ENCODE assay signal across 1 cellular context in the genomic region with DNA sequence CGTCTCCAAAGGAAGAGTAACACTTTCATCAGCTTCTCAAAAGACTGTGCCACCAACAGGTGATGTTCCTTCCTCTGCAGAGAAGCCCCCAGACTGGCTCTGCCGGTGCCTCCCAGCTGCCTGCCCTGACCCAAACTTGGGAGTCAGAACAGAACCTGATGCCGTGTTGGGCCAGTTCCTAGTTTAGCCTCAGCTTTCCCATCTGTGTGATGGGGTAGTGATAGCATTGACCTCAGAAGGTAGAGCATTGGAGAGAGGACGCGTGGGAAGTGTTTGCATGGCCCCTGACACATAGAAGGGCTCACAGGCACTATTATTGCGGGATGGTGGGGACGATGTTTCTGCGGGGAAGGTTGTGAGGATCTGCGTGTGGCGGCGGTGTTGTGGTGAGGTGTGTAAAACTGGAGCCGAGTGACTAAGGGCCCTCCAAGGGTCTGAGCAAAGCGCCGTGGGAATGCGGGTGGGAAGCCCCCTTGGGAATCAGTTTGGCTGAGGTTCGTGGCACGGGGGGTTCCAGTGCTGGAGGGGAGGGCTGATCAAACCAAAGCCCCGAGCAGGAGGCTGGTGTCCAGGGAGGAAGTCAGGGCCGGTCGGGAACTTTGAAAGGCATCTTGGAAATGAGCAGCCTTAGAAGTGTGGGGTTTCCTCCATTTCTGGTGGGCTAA.
TF ChIP-seq lines count a peak whose summit lies in the region.

No MANE protein-coding gene starts in this region.

TF ChIP-seq in H1, 55 proteins besides CTCF, POLR2A, EP300 and RAD21:
- TF ChIP-seq TCF12 (IDR thresholded peaks at IDR 0.05; ENCODE audit: low read depth, low read length), result no peak
- no peak for TF ChIP-seq CEBPB (IDR thresholded peaks at IDR 0.05; ENCODE audit: low read depth, low read length)
- TF ChIP-seq BRCA1 (IDR thresholded peaks at IDR 0.05; ENCODE audit: low read depth, low read length), result no peak
TF ChIP-seq in H1: peak in this region for 0.
